Comparison of ENCODE assay signal across 10 cellular contexts in the genomic region with DNA sequence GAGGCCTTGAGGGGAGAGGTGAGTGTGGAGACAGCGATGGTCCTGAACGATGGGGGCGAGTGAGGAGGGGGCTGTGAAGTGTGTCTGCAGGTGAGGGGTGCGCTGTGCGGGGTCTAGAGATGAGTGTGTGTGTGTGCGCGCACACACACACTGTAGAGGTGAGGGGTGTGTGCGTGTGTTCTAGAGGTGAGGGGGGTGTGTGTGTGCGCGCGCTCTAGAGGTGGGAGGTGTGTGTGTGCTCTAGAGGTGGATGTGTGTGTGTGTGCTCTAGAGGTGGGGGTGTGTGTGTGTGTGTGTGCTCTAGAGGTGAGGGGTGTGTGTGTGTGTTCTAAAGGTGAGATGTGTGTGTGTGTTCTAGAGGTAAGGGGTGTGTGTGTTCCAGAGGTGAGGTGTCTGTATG. TPM values are rescaled to one million over a fixed set of nuclear protein-coding genes. Genes with fewer than 3 reads are reported as not detected.
A peak's percentile ranks its signal among the peaks of the same experiment; 100 is the strongest.
DNase-seq lines count a peak whose midpoint lies in the region; ATAC-seq and TF ChIP-seq lines count a peak whose summit lies in the region.
"Had no signal": no experiment of that assay in that cellular context is flagged by ENCODE, and none has a peak within 500 bp of the region (broad histone marks: within the 10 kb centered on the region; RNA-seq: fewer than 3 reads in every experiment).

No MANE protein-coding gene starts in this region.

- no peak overlapping the region for H3K4me3 ChIP-seq in CD4-positive, CD25-positive, alpha-beta regulatory T cell (ENCODE audit: low read depth, low read length)
- H3K4me3 ChIP-seq in fibroblast of pulmonary artery (replicated peaks; ENCODE audit: low read depth, low read length): peak overlapping the region; percentile 54
- H3K4me3 ChIP-seq in gastrocnemius medialis: peak overlapping the region; percentile 47 to 62 (median 50)

- H3K9me3 Mint-ChIP-seq in CD4-positive, CD25-positive, alpha-beta regulatory T cell: peaks cover 0 to 2% (median 0%) of the 10 kb centered on the region in 7 donors
- H3K9me3 Mint-ChIP-seq in activated B cell treated with CpG ODN at 0.5 μM for 24 hours: no peaks in the 10 kb centered on the region

- H3K27me3 ChIP-seq in CD4-positive, CD25-positive, alpha-beta regulatory T cell (ENCODE audit: control insufficient read depth, insufficient read depth, low read length): peaks cover 2% of the 10 kb centered on the region
- peaks cover 0 to 16% (median 6%) of the 10 kb centered on the region in 3 donors for H3K27me3 ChIP-seq in gastrocnemius medialis

- CTCF ChIA-PET in activated B cell treated with CpG ODN at 0.5 μM for 24 hours (lab: Charles Lee): no interaction called here

- no peaks in the 10 kb centered on the region for H3K9me3 ChIP-seq in CD4-positive, CD25-positive, alpha-beta regulatory T cell (ENCODE audit: control insufficient read depth in 2 of 2, low read length in 2 of 2)
- no peaks in the 10 kb centered on the region for H3K9me3 ChIP-seq in gastrocnemius medialis

- peaks cover 9% of the 10 kb centered on the region for H3K4me1 ChIP-seq in CD4-positive, CD25-positive, alpha-beta regulatory T cell (ENCODE audit: control insufficient read depth, insufficient read depth, low read length, poor library complexity, severe bottlenecking)
- peaks cover 3 to 7% of the 10 kb centered on the region in 2 donors for H3K4me1 ChIP-seq in gastrocnemius medialis

- H3K4me3 Mint-ChIP-seq in CD4-positive, CD25-positive, alpha-beta regulatory T cell: peak overlapping the region; percentile 45 to 90 (median 82)
- H3K4me3 Mint-ChIP-seq in activated B cell treated with CpG ODN at 0.5 μM for 24 hours: peak overlapping the region; percentile 87

- H3K27ac Mint-ChIP-seq in CD4-positive, CD25-positive, alpha-beta regulatory T cell: peak overlapping the region in 1 of 3 donors; percentile 83
- H3K27ac Mint-ChIP-seq in activated B cell treated with CpG ODN at 0.5 μM for 24 hours: no peak overlapping the region

- intact Hi-C loops in activated B cell treated with CpG ODN at 0.5 μM for 24 hours (cut with micrococcal nuclease) (no loop called here), gastrocnemius medialis (cut with DNase I; ENCODE audit: low total_unique reads) (no loop called here)

- no peak for TF ChIP-seq POLR2A in gastrocnemius medialis (IDR thresholded peaks at IDR 0.05)

- DNase-seq in CD4-positive, CD25-positive, alpha-beta regulatory T cell: no peak
- DNase-seq in activated B cell treated with CpG ODN at 0.5 μM for 24 hours: no peak
- no peak for DNase-seq in fibroblast of pulmonary artery (ENCODE audit: low read depth)
- no peak for DNase-seq in gastrocnemius medialis
- DNase-seq in NCI-H526 (lab: John Stamatoyannopoulos, UW): no peak
- no peak for DNase-seq in D341Med (ENCODE audit: low spot score)
- DNase-seq in DMS 273 (lab: John Stamatoyannopoulos, UW; ENCODE audit: unreplicated experiment): no peak
- DNase-seq: NCI-H345 had no signal

- TF ChIP-seq CTCF in activated B cell treated with CpG ODN at 0.5 μM for 24 hours (IDR thresholded peaks at IDR 0.05) (no peak), fibroblast of pulmonary artery (IDR thresholded peaks at IDR 0.05; ENCODE audit: low read length, missing control alignments) (no peak), gastrocnemius medialis (IDR thresholded peaks at IDR 0.05 in 4 of 5, conservative IDR thresholded peaks at IDR 0.05 in 1 of 5) (no peak)

- peaks cover 34% of the 10 kb centered on the region for H3K27me3 Mint-ChIP-seq in CD4-positive, CD25-positive, alpha-beta regulatory T cell
- H3K27me3 Mint-ChIP-seq in activated B cell treated with CpG ODN at 0.5 μM for 24 hours: peaks cover 17% of the 10 kb centered on the region

- no peak overlapping the region for H3K27ac ChIP-seq in CD4-positive, CD25-positive, alpha-beta regulatory T cell (ENCODE audit: insufficient read depth, low read length, poor library complexity, severe bottlenecking)
- H3K27ac ChIP-seq in gastrocnemius medialis: peak overlapping the region in 3 of 4 donors; percentile 22 to 54 (median 28)

- H3K36me3 Mint-ChIP-seq in CD4-positive, CD25-positive, alpha-beta regulatory T cell: no peaks in the 10 kb centered on the region
- H3K36me3 Mint-ChIP-seq in activated B cell treated with CpG ODN at 0.5 μM for 24 hours (ENCODE audit: low read depth): no peaks in the 10 kb centered on the region

- no peaks in the 10 kb centered on the region for H3K36me3 ChIP-seq in CD4-positive, CD25-positive, alpha-beta regulatory T cell (ENCODE audit: control insufficient read depth, insufficient read depth, low read length)
- no peaks in the 10 kb centered on the region for H3K36me3 ChIP-seq in gastrocnemius medialis

- in situ Hi-C loops in gastrocnemius medialis (cut with MboI; ENCODE audit: low sequenced_read_pairs in 4 of 4): no loop called here

- ATAC-seq in CD4-positive, CD25-positive, alpha-beta regulatory T cell (ENCODE audit: low read depth in 2 of 2): no peak
- ATAC-seq in activated B cell treated with CpG ODN at 0.5 μM for 24 hours (ENCODE audit: low read depth) (no peak), gastrocnemius medialis (no peak), HG02973 (IDR thresholded peaks at IDR 0.05; ENCODE audit: unreplicated experiment) (no peak)

- POLR2A ChIA-PET in activated B cell treated with CpG ODN at 0.5 μM for 24 hours (lab: Charles Lee): interaction anchor here (0.7 kb wide), 1 partner anchor 234 kb away, joined by 5 read pairs; a partner anchor contains a TSS

- peaks cover 0 to 16% (median 9%) of the 10 kb centered on the region in 4 donors for H3K4me1 Mint-ChIP-seq in CD4-positive, CD25-positive, alpha-beta regulatory T cell
- H3K4me1 Mint-ChIP-seq in activated B cell treated with CpG ODN at 0.5 μM for 24 hours: peaks cover 10% of the 10 kb centered on the region

RNA-seq across cellular contexts. Expression of a gene that starts 0.6 kb away (rescaled TPM):
- total RNA-seq in CD4-positive, CD25-positive, alpha-beta regulatory T cell: 0.27 TPM
- 1 to 10 TPM in 2 of 4 donors, under 1 TPM in 1, not detected in 1; 0.40 to 6.5 (median 2.5) TPM for polyA plus RNA-seq in CD4-positive, CD25-positive, alpha-beta regulatory T cell
- 0.49 TPM in 1 of 2 replicates, not detected in the other for total RNA-seq in activated B cell treated with CpG ODN at 0.5 μM for 24 hours
- 1 to 10 TPM in 2 of 4 donors, under 1 TPM in 2; 0.26 to 2.1 (median 0.95) TPM for total RNA-seq in gastrocnemius medialis
- total RNA-seq: G401 had no signal

RNA-seq across cellular contexts. Expression of a gene that starts 21.8 kb away (rescaled TPM):
- total RNA-seq in CD4-positive, CD25-positive, alpha-beta regulatory T cell: 21.0 TPM
- polyA plus RNA-seq in CD4-positive, CD25-positive, alpha-beta regulatory T cell: 100 to 1,000 TPM in 2 of 4 donors, 10 to 100 TPM in 2; 90.7 to 120 (median 104) TPM
- total RNA-seq in activated B cell treated with CpG ODN at 0.5 μM for 24 hours: 9.1 and 11.3 TPM in 2 replicates
- total RNA-seq in gastrocnemius medialis: 10 to 100 TPM; 16.5 to 33.3 (median 21.1) TPM

RNA-seq across cellular contexts. Expression of a gene that starts 48.3 kb away (rescaled TPM):
- 53.3 TPM for total RNA-seq in CD4-positive, CD25-positive, alpha-beta regulatory T cell
- polyA plus RNA-seq in CD4-positive, CD25-positive, alpha-beta regulatory T cell: 100 to 1,000 TPM; 123 to 137 (median 128) TPM
- total RNA-seq in activated B cell treated with CpG ODN at 0.5 μM for 24 hours (29.9 and 32.1 TPM in 2 replicates), gastrocnemius medialis (100 to 1,000 TPM in 1 of 4 donors, 10 to 100 TPM in 3; 81.7 to 106 (median 89.8) TPM)
